In the genomic region with DNA sequence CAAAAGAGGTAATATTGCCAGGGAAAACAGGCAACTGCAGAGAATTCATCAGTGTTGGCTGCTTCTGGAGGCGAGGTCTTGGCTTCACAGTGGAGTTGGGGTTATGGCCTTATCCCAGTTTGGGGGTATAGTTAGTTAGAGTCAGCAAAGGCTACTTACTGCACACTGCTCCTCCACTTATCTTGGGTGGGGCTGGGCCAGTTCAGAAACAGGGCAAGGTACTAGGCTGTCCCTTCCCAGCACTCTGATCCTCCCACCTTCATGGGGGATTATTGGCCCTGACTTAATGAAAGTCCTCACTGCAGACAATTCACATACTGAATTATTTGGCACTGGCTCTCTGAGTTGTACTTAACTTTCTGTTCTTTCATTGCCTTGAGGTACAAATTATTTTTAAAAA, we compare ENCODE assay signal across 1 cellular context.
TF ChIP-seq lines count a peak whose summit lies in the region.

No MANE protein-coding gene starts in this region.

TF ChIP-seq in HCT116, 20 proteins besides CTCF, POLR2A, EP300 and RAD21:
- no peak for TF ChIP-seq SRF (IDR thresholded peaks at IDR 0.05; ENCODE audit: low read depth)
- TF ChIP-seq TCF7L2 (IDR thresholded peaks at IDR 0.05; ENCODE audit: borderline replicate concordance, extremely low read depth, insufficient read depth, insufficient read length), result no peak
- TF ChIP-seq SIN3A (IDR thresholded peaks at IDR 0.05; ENCODE audit: low read depth), result no peak
- TF ChIP-seq, protein P1, sequence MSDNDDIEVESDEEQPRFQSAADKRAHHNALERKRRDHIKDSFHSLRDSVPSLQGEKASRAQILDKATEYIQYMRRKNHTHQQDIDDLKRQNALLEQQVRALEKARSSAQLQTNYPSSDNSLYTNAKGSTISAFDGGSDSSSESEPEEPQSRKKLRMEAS (IDR thresholded peaks at IDR 0.05), result no peak
- TF ChIP-seq, protein P2, sequence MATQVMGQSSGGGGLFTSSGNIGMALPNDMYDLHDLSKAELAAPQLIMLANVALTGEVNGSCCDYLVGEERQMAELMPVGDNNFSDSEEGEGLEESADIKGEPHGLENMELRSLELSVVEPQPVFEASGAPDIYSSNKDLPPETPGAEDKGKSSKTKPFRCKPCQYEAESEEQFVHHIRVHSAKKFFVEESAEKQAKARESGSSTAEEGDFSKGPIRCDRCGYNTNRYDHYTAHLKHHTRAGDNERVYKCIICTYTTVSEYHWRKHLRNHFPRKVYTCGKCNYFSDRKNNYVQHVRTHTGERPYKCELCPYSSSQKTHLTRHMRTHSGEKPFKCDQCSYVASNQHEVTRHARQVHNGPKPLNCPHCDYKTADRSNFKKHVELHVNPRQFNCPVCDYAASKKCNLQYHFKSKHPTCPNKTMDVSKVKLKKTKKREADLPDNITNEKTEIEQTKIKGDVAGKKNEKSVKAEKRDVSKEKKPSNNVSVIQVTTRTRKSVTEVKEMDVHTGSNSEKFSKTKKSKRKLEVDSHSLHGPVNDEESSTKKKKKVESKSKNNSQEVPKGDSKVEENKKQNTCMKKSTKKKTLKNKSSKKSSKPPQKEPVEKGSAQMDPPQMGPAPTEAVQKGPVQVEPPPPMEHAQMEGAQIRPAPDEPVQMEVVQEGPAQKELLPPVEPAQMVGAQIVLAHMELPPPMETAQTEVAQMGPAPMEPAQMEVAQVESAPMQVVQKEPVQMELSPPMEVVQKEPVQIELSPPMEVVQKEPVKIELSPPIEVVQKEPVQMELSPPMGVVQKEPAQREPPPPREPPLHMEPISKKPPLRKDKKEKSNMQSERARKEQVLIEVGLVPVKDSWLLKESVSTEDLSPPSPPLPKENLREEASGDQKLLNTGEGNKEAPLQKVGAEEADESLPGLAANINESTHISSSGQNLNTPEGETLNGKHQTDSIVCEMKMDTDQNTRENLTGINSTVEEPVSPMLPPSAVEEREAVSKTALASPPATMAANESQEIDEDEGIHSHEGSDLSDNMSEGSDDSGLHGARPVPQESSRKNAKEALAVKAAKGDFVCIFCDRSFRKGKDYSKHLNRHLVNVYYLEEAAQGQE (IDR thresholded peaks at IDR 0.05; ENCODE audit: low read depth), result no peak
- TF ChIP-seq ZNF274 (IDR thresholded peaks at IDR 0.05; ENCODE audit: low read depth, low read length), result no peak
- TF ChIP-seq CEBPB (IDR thresholded peaks at IDR 0.05; ENCODE audit: low read depth), result no peak
